Comparison of ENCODE assay signal across 11 cellular contexts in the genomic region with DNA sequence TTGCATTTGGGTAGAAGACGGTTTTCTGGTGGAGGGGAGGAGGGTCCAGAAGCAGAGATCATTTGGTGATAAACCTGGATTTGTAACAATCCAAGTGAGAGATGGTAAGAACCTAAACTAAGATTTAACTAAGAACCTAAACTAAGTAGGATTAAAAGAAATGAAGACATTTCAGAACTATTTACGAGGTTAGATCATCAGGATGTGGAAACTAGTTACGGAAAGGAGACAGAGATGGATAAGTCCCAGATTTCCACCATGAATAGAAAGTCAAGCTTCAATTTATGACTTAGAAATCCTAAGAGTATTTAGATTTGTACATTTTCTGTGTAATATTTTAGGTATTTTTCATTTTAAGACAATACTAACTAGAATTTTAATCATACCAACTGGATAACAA.
"Had no signal": no experiment of that assay in that cellular context is flagged by ENCODE, and none has a peak within 500 bp of the region (broad histone marks: within the 10 kb centered on the region; RNA-seq: fewer than 3 reads in every experiment).

No MANE protein-coding gene starts in this region.

- FAIRE-seq: HepG2, HTR-8/SVneo, K562 had no signal

- H3K27ac ChIP-seq: HL-60, KMS-11 had no signal

- H3K27ac Mint-ChIP-seq: IgD-negative memory B cell had no signal

- H3K4me3 ChIP-seq: K562 had no signal

- DNase-seq: IMR-90, Karpas-422, Kasumi-1, KBM-7, KG1 had no signal

- H3K4me1 Mint-ChIP-seq: IgD-negative memory B cell had no signal

- ATAC-seq: HepG2, K562 had no signal

- H3K36me3 Mint-ChIP-seq: IgD-negative memory B cell had no signal

- H3K4me3 Mint-ChIP-seq: IgD-negative memory B cell had no signal
